In the genomic region with DNA sequence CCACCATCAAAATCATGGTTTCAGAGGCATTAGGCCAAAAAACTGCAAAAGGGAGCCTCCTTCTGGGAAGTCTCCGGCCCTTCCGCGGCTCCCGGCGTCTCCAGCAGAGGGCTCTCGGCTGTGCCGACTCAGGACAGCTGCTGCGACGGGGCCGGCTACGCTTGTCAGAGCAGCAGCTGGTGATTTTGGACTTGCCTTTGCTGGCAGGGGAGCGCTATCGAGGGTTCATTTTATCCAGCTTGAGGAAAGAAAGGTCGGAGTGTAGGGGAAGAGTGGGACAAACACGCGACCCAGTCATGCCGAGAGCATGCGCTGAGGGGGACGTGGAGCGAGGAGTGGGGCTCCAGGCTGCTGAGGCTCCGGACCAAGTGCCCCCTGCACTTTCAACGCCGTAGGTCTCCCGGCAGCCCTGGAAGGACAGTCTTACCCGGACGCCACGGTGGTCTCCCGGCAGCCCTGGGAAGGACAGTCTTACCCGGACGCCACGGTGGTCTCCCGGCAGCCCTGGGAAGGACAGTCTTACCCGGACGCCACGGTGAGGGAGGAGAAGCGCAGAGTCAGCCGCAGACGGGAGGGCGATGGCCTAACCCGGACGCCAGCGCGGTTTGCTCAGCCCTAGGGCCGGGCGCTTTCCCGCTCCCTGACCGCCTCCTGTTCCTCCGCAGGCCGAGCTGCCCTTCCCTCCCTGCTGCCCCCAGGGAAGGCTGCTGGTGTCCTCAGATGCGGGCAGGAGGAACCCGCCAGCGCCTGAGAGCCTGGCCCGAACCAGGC, we compare ENCODE assay signal across 8 cellular contexts. TPM values are rescaled to one million over a fixed set of nuclear protein-coding genes. Genes with fewer than 3 reads are reported as not detected.
A peak's percentile ranks its signal among the peaks of the same experiment; 100 is the strongest.
DNase-seq lines count a peak whose midpoint lies in the region; ATAC-seq, FAIRE-seq and TF ChIP-seq lines count a peak whose summit lies in the region.

No MANE protein-coding gene starts in this region.

- no peak for FAIRE-seq in pancreas (lab: Jason Lieb, UNC)

- H3K27me3 ChIP-seq in SJCRH30 (no peaks in the 10 kb centered on the region), pancreas (no peaks in the 10 kb centered on the region), upper lobe of right lung (no peaks in the 10 kb centered on the region)

- ATAC-seq in GM19023 (IDR thresholded peaks at IDR 0.05; ENCODE audit: unreplicated experiment) (peak; percentile 93), HG03196 (IDR thresholded peaks at IDR 0.05; ENCODE audit: unreplicated experiment) (peak; percentile 81), Right ventricle myocardium superior (ENCODE audit: poor library complexity) (peak; percentile 99), pancreas (peak; percentile 91 to 98 (median 98)), upper lobe of right lung (peak; percentile 95)
- peak; percentile 77 for ATAC-seq in activated naive CD8-positive, alpha-beta T cell treated with anti-CD3 and anti-CD28 coated beads, Interleukin-2, amount 10 ng/mL, durations not matched to agents 7 days and 5 days (ENCODE audit: low read depth)

- TF ChIP-seq CTCF in pancreas (IDR thresholded peaks at IDR 0.05) (peak; percentile 49 to 77 (median 60)), upper lobe of right lung (IDR thresholded peaks at IDR 0.05) (peak; percentile 79)

- intact Hi-C loops in Right ventricle myocardium superior (cut with DNase I) = loop anchor here (5.0 kb wide), 1 partner anchor 166 kb away; no protein-coding TSS in a partner anchor
- intact Hi-C loops in pancreas (cut with DNase I) = loop anchor here in 2 of 3 donors (10.0 kb wide), 2 partner anchors 159 to 169 kb away; no protein-coding TSS in a partner anchor
- intact Hi-C loops in upper lobe of right lung (cut with DNase I) = no loop called here

- H3K4me1 ChIP-seq in SJCRH30 (no peaks in the 10 kb centered on the region; the same call in 1 of the 2 replicates), pancreas (no peaks in the 10 kb centered on the region), upper lobe of right lung (peaks cover 4% of the 10 kb centered on the region)

- H3K9me3 Mint-ChIP-seq in activated naive CD8-positive, alpha-beta T cell treated with anti-CD3 and anti-CD28 coated beads, Interleukin-2, amount 10 ng/mL, durations not matched to agents 7 days and 5 days = no peaks in the 10 kb centered on the region

- POLR2A ChIA-PET in activated naive CD8-positive, alpha-beta T cell treated with anti-CD3 and anti-CD28 coated beads, Interleukin-2, amount 10 ng/mL, durations not matched to agents 7 days and 5 days (lab: Charles Lee) = no interaction called here

- H3K27ac Mint-ChIP-seq in activated naive CD8-positive, alpha-beta T cell treated with anti-CD3 and anti-CD28 coated beads, Interleukin-2, amount 10 ng/mL, durations not matched to agents 7 days and 5 days = peak overlapping the region; percentile 9

- H3K27ac ChIP-seq in SJCRH30 (peak overlapping the region; percentile 27), pancreas (no peak overlapping the region), upper lobe of right lung (no peak overlapping the region)

- WGBS in pancreas, 2 donors = 5 to 11% methylated on average over 39 to 53 of the region's 53 CpGs

- H3K36me3 ChIP-seq in SJCRH30 (peaks cover 4% of the 10 kb centered on the region), pancreas (peaks cover 0 to 4% (median 3%) of the 10 kb centered on the region in 3 donors), upper lobe of right lung (peaks cover 24% of the 10 kb centered on the region)

- H3K27me3 Mint-ChIP-seq in activated naive CD8-positive, alpha-beta T cell treated with anti-CD3 and anti-CD28 coated beads, Interleukin-2, amount 10 ng/mL, durations not matched to agents 7 days and 5 days = no peaks in the 10 kb centered on the region

- H3K9me3 ChIP-seq in SJCRH30 (replicated peaks) (no peaks in the 10 kb centered on the region), pancreas (no peaks in the 10 kb centered on the region), upper lobe of right lung (no peaks in the 10 kb centered on the region)

- H3K4me3 Mint-ChIP-seq in activated naive CD8-positive, alpha-beta T cell treated with anti-CD3 and anti-CD28 coated beads, Interleukin-2, amount 10 ng/mL, durations not matched to agents 7 days and 5 days = peak overlapping the region; percentile 59

- DNase-seq in AG08396 (ENCODE audit: low spot score) (peak; percentile 90), SJCRH30 (peak; percentile 71 to 73), Right ventricle myocardium superior (peak; percentile 92), pancreas (peak; percentile 71 to 93 (median 82)), upper lobe of right lung (peak; percentile 90)
- DNase-seq in activated naive CD8-positive, alpha-beta T cell treated with anti-CD3 and anti-CD28 coated beads, Interleukin-2, amount 10 ng/mL, durations not matched to agents 7 days and 5 days = peak; percentile 62

- peaks cover 3% of the 10 kb centered on the region for H3K4me1 Mint-ChIP-seq in activated naive CD8-positive, alpha-beta T cell treated with anti-CD3 and anti-CD28 coated beads, Interleukin-2, amount 10 ng/mL, durations not matched to agents 7 days and 5 days

- peaks cover 7% of the 10 kb centered on the region for H3K36me3 Mint-ChIP-seq in activated naive CD8-positive, alpha-beta T cell treated with anti-CD3 and anti-CD28 coated beads, Interleukin-2, amount 10 ng/mL, durations not matched to agents 7 days and 5 days

- H3K4me3 ChIP-seq in SJCRH30 (no peak overlapping the region), pancreas (peak overlapping the region in 3 of 4 donors; percentile 21 to 53 (median 36)), upper lobe of right lung (peak overlapping the region; percentile 41)

RNA-seq across cellular contexts. Expression of a gene that starts 21.7 kb away (rescaled TPM):
- total RNA-seq in SJCRH30 (2014; rRNA removed; shearing (Covaris generic)) = 108 and 124 TPM in 2 replicates
- 10 to 100 TPM; 75.1 to 79.1 TPM for total RNA-seq in activated naive CD8-positive, alpha-beta T cell treated with anti-CD3 and anti-CD28 coated beads, Interleukin-2, amount 10 ng/mL, durations not matched to agents 7 days and 5 days
- total RNA-seq in Right ventricle myocardium superior (22.1 TPM), pancreas (10 to 100 TPM; 15.5 to 28.0 (median 21.5) TPM), upper lobe of right lung (56.6 TPM)
- 10 to 100 TPM; 11.0 to 17.4 TPM for polyA plus RNA-seq in pancreas
